8 cellular contexts compared by ENCODE assay signal in genomic region chr3:3170998-3171397, GRCh38. TPM values are rescaled to one million over a fixed set of nuclear protein-coding genes. Genes with fewer than 3 reads are reported as not detected.
DNase-seq lines count a peak whose midpoint lies in the region; ATAC-seq and TF ChIP-seq lines count a peak whose summit lies in the region.

No MANE protein-coding gene starts in this region.

- H3K27me3 ChIP-seq in A673 (replicated peaks; ENCODE audit: insufficient read depth, low read depth, low read length, poor library complexity): no peaks in the 10 kb centered on the region
- no peaks in the 10 kb centered on the region for H3K27me3 ChIP-seq in MM.1S (replicated peaks; ENCODE audit: insufficient read depth, low read length)
- no peaks in the 10 kb centered on the region for H3K27me3 ChIP-seq in lower lobe of right lung (ENCODE audit: low read depth)

- H3K36me3 ChIP-seq in A673 (ENCODE audit: insufficient read depth, low read length, poor library complexity, severe bottlenecking) (peaks cover 47% of the 10 kb centered on the region), MM.1S (replicated peaks; ENCODE audit: insufficient read depth, low read length) (no peaks in the 10 kb centered on the region), lower lobe of right lung (peaks cover 89% of the 10 kb centered on the region)

- no peaks in the 10 kb centered on the region for H3K9me2 ChIP-seq in MM.1S (replicated peaks; ENCODE audit: insufficient read depth, low read length)

- POLR2A ChIA-PET in A673 (lab: Charles Lee; ENCODE audit: low non-redundant PET): no interaction called here

- no peak overlapping the region for H3K4me3 ChIP-seq in A673 (ENCODE audit: low read depth, low read length, poor library complexity, severe bottlenecking)
- H3K4me3 ChIP-seq in MM.1S (ENCODE audit: low read length): no peak overlapping the region
- H3K4me3 ChIP-seq in astrocyte of the spinal cord (ENCODE audit: low read depth, low read length): no peak overlapping the region
- no peak overlapping the region for H3K4me3 ChIP-seq in lower lobe of right lung

- in situ Hi-C loops in astrocyte of the spinal cord (cut with HindIII; ENCODE audit: low sequenced_read_pairs): no loop called here

- peaks cover 15% of the 10 kb centered on the region for H3F3A ChIP-seq in MM.1S (ENCODE audit: insufficient read depth, low read length)

- H4K20me1 ChIP-seq in MM.1S (ENCODE audit: insufficient read depth, low read length): no peaks in the 10 kb centered on the region

- peaks cover 32% of the 10 kb centered on the region for H3K79me2 ChIP-seq in MM.1S (ENCODE audit: low read length)

- ATAC-seq in lower lobe of right lung (peak in 1 of 2 donors; percentile 54), HG02970 (IDR thresholded peaks at IDR 0.05; ENCODE audit: low FRiP score, unreplicated experiment) (no peak), HG03439 (IDR thresholded peaks at IDR 0.05; ENCODE audit: unreplicated experiment) (no peak), HG03097 (IDR thresholded peaks at IDR 0.05; ENCODE audit: low FRiP score, unreplicated experiment) (no peak)

- TF ChIP-seq CTCF in A673 (conservative IDR thresholded peaks at IDR 0.05; ENCODE audit: low read depth, low read length) (peak; percentile 60), MM.1S (IDR thresholded peaks at IDR 0.05; ENCODE audit: low read length) (peak; percentile 50), astrocyte of the spinal cord (IDR thresholded peaks at IDR 0.05; ENCODE audit: low read depth, low read length) (peak; percentile 30), lower lobe of right lung (IDR thresholded peaks at IDR 0.05) (peak; percentile 34)

- no peak overlapping the region for H3K27ac ChIP-seq in A673 (ENCODE audit: low read depth, low read length, poor library complexity, severe bottlenecking)
- H3K27ac ChIP-seq in MM.1S (ENCODE audit: low read length): no peak overlapping the region
- no peak overlapping the region for H3K27ac ChIP-seq in lower lobe of right lung

- H2AFZ ChIP-seq in MM.1S (ENCODE audit: low read length): no peak overlapping the region

- intact Hi-C loops in A673 (cut with micrococcal nuclease; ENCODE audit: unreplicated experiment): no loop called here
- intact Hi-C loops in lower lobe of right lung (cut with DNase I): no loop called here

- BruUV-seq in A673 (replicated peaks; lab: Mats Ljungman, UMichigan): no TSS peak

- no peak overlapping the region for H3K9ac ChIP-seq in MM.1S (ENCODE audit: low read length)

- no peak overlapping the region for H3K4me2 ChIP-seq in MM.1S (ENCODE audit: low read depth, low read length)

- DNase-seq in A673 (ENCODE audit: low spot score): peak; percentile 56
- DNase-seq in GM04504 (ENCODE audit: low read depth): peak; percentile 10
- peak; percentile 57 for DNase-seq in MM.1S
- DNase-seq in astrocyte of the spinal cord (ENCODE audit: low read depth, low spot score): peak; percentile 43
- DNase-seq in lower lobe of right lung: no peak

- no peaks in the 10 kb centered on the region for H3K9me3 ChIP-seq in A673 (ENCODE audit: low read depth, low read length, poor library complexity, severe bottlenecking)
- no peaks in the 10 kb centered on the region for H3K9me3 ChIP-seq in MM.1S (replicated peaks; ENCODE audit: insufficient read depth, low read length)
- no peaks in the 10 kb centered on the region for H3K9me3 ChIP-seq in lower lobe of right lung

- CTCF ChIA-PET in A673 (lab: Charles Lee): no interaction called here

- H3K4me1 ChIP-seq in A673 (ENCODE audit: insufficient read depth, low read length, poor library complexity, severe bottlenecking) (peaks cover 12% of the 10 kb centered on the region), MM.1S (ENCODE audit: low read length) (peaks cover 18% of the 10 kb centered on the region), lower lobe of right lung (peaks cover 39% of the 10 kb centered on the region)

RNA-seq across cellular contexts. Expression of gene CRBN, which starts 8.5 kb away (rescaled TPM):
- total RNA-seq in A673 (2021): 39.9 and 41.6 TPM in 2 replicates
- total RNA-seq in lower lobe of right lung: 56.5 TPM

RNA-seq across cellular contexts. Expression of gene TRNT1, which starts 44.3 kb away (rescaled TPM):
- 35.2 and 41.7 TPM in 2 replicates for total RNA-seq in A673 (2021)
- 22.3 TPM for total RNA-seq in lower lobe of right lung
